In genomic region chr12:122501489-122501989, GRCh38 we compare ENCODE assay signal across 7 cellular contexts. TPM values are rescaled to one million over a fixed set of nuclear protein-coding genes. Genes with fewer than 3 reads are reported as not detected.
DNase-seq lines count a peak whose midpoint lies in the region; ATAC-seq and TF ChIP-seq lines count a peak whose summit lies in the region.

No MANE protein-coding gene starts in this region.

- no peaks in the 10 kb centered on the region for H3K9me2 ChIP-seq in GM23248 (ENCODE audit: insufficient read depth)

- TF ChIP-seq CTCF in RWPE1 (conservative IDR thresholded peaks at IDR 0.05; ENCODE audit: low read depth) = no peak
- no peak for TF ChIP-seq CTCF in fibroblast of lung (conservative IDR thresholded peaks at IDR 0.05 in 1 of 2, IDR thresholded peaks at IDR 0.05 in 1 of 2; ENCODE audit: low read depth in 1 of 2, low read length in 2 of 2)
- no peak for TF ChIP-seq CTCF in smooth muscle cell (IDR thresholded peaks at IDR 0.05; ENCODE audit: borderline replicate concordance, insufficient read depth, poor library complexity, severe bottlenecking)

- peak overlapping the region; percentile 88 for H3K4me3 ChIP-seq in GM23248
- peak overlapping the region in 2 of 4 experiments; percentile 61 to 92 for H3K4me3 ChIP-seq in fibroblast of lung (replicated peaks in 1 of 4; ENCODE audit: control extremely low read depth in 1 of 4, insufficient read depth in 1 of 4, low read depth in 3 of 4, low read length in 4 of 4)
- peak overlapping the region; percentile 79 for H3K4me3 ChIP-seq in smooth muscle cell

- no peaks in the 10 kb centered on the region for H4K20me1 ChIP-seq in GM23248 (ENCODE audit: insufficient read depth)
- no peaks in the 10 kb centered on the region for H4K20me1 ChIP-seq in fibroblast of lung (ENCODE audit: control insufficient read depth, extremely low read depth, insufficient read depth, low read length)
- H4K20me1 ChIP-seq in smooth muscle cell (ENCODE audit: low read depth) = peaks cover 52% of the 10 kb centered on the region

- WGBS in GM23248 (ENCODE audit: low coverage in 1 of 2, low lambda C conversion rate in 2 of 2, missing lambda C conversion rate in 2 of 2), 2 experiments = 72 to 80% methylated on average over 9 of the region's 9 CpGs
- WGBS in smooth muscle cell (ENCODE audit: low lambda C conversion rate) = 90% methylated on average over 9 of the region's 9 CpGs

- H3K4me2 ChIP-seq in GM23248 (ENCODE audit: unreplicated experiment) (peak overlapping the region; percentile 84), fibroblast of lung (ENCODE audit: extremely low read depth, insufficient read depth, low read length) (peak overlapping the region; percentile 71), smooth muscle cell (peak overlapping the region; percentile 92)

- POLR2A ChIA-PET in RWPE1 (lab: Yijun Ruan, JAX; ENCODE audit: low non-redundant PET) = interaction anchor here (1.1 kb wide), 1 partner anchor 25 kb away, joined by 3 read pairs; the partner anchor contains the start of genes KNTC1 and RSRC2

- intact Hi-C loops in sciatic nerve (cut with DNase I) = no loop called here

- H3K36me3 ChIP-seq in GM23248 (ENCODE audit: low read depth) = peaks cover 36% of the 10 kb centered on the region
- H3K36me3 ChIP-seq in fibroblast of lung (ENCODE audit: control insufficient read depth, insufficient read depth, low read length) = peaks cover 5% of the 10 kb centered on the region
- H3K36me3 ChIP-seq in smooth muscle cell (ENCODE audit: low read depth) = peaks cover 16% of the 10 kb centered on the region

- H3K9ac ChIP-seq in GM23248 = peak overlapping the region; percentile 97; the same call in 1 of the 2 replicates
- H3K9ac ChIP-seq in fibroblast of lung (ENCODE audit: insufficient read depth, low read length) = no peak overlapping the region
- H3K9ac ChIP-seq in smooth muscle cell (ENCODE audit: low read depth) = peak overlapping the region; percentile 32

- no peaks in the 10 kb centered on the region for H3K9me3 ChIP-seq in GM23248 (ENCODE audit: low read depth)
- no peaks in the 10 kb centered on the region for H3K9me3 ChIP-seq in fibroblast of lung (ENCODE audit: control insufficient read depth, insufficient read depth, low read depth, low read length)
- no peaks in the 10 kb centered on the region for H3K9me3 ChIP-seq in smooth muscle cell (replicated peaks; ENCODE audit: low read depth)

- DNase-seq in GM23248 (no peak), RWPE1 (ENCODE audit: low spot score) (no peak), fibroblast of lung (ENCODE audit: low read depth in 2 of 2) (no peak), smooth muscle cell (lab: John Stamatoyannopoulos, UW; ENCODE audit: unreplicated experiment) (no peak), NCI-H446 treated with DMSO at 0.1 percent for 48 hours (lab: John Stamatoyannopoulos, UW) (no peak), sciatic nerve (ENCODE audit: low spot score) (no peak)

- H2AFZ ChIP-seq in GM23248 (peak overlapping the region; percentile 69), fibroblast of lung (ENCODE audit: low read length) (no peak overlapping the region), smooth muscle cell (ENCODE audit: low read depth) (no peak overlapping the region)

- no peaks in the 10 kb centered on the region for H3K27me3 ChIP-seq in GM23248 (replicated peaks; ENCODE audit: insufficient read depth)
- H3K27me3 ChIP-seq in fibroblast of lung (ENCODE audit: control insufficient read depth, insufficient read depth, low read length) = no peaks in the 10 kb centered on the region
- no peaks in the 10 kb centered on the region for H3K27me3 ChIP-seq in smooth muscle cell (ENCODE audit: low read depth)

- H3K79me2 ChIP-seq in GM23248 (ENCODE audit: insufficient read depth) (peaks cover 44% of the 10 kb centered on the region), fibroblast of lung (ENCODE audit: control insufficient read depth, insufficient read depth, low read length) (peaks cover 30% of the 10 kb centered on the region), smooth muscle cell (ENCODE audit: low read depth) (peaks cover 37% of the 10 kb centered on the region)

- peak overlapping the region; percentile 96 for H3K27ac ChIP-seq in GM23248
- peak overlapping the region; percentile 99 for H3K27ac ChIP-seq in RWPE1
- peak overlapping the region; percentile 99 for H3K27ac ChIP-seq in fibroblast of lung (ENCODE audit: insufficient read depth, low read length)
- peak overlapping the region; percentile 98 for H3K27ac ChIP-seq in smooth muscle cell (ENCODE audit: low read depth)

- ATAC-seq in sciatic nerve (no peak), GM21528 (IDR thresholded peaks at IDR 0.05; ENCODE audit: low FRiP score, unreplicated experiment) (no peak)

- in situ Hi-C loops in GM23248 (cut with MboI) = no loop called here

- H3K4me1 ChIP-seq in GM23248 (ENCODE audit: insufficient read depth) (peaks cover 13% of the 10 kb centered on the region), fibroblast of lung (ENCODE audit: control insufficient read depth, extremely low read depth, insufficient read depth, low read length) (no peaks in the 10 kb centered on the region), smooth muscle cell (ENCODE audit: low read depth) (peaks cover 9% of the 10 kb centered on the region)

- CTCF ChIA-PET in RWPE1 (lab: Yijun Ruan, JAX) = no interaction called here

- H3F3A ChIP-seq in GM23248 (ENCODE audit: insufficient read depth) = peaks cover 63% of the 10 kb centered on the region
- H3F3A ChIP-seq in smooth muscle cell (ENCODE audit: low read depth) = peaks cover 54% of the 10 kb centered on the region

RNA-seq across cellular contexts. Expression of gene ZCCHC8, which starts 0.8 kb away (rescaled TPM):
- total RNA-seq in GM23248 (2014; rRNA removed; shearing (Covaris generic)) = 12.3 and 13.2 TPM in 2 replicates
- 13.6 and 14.3 TPM in 2 replicates for polyA plus RNA-seq in GM23248 (2016; fragmentation: Nextera tagmentation; extraction: Ambion mirVana)
- 20.5 and 23.8 TPM in 2 replicates for total RNA-seq in fibroblast of lung
- polyA plus RNA-seq in fibroblast of lung = 10.9 and 11.6 TPM in 2 replicates
- 6.8 and 7.7 TPM in 2 replicates for polyA plus RNA-seq in fibroblast of lung (2012)
- 2.9 and 3.0 TPM in 2 replicates for polyA minus RNA-seq in fibroblast of lung (ENCODE audit: low replicate concordance)
- total RNA-seq in smooth muscle cell = 19.5 and 20.6 TPM in 2 replicates
- 8.8 and 13.9 TPM in 2 replicates for polyA plus RNA-seq in smooth muscle cell
- total RNA-seq in sciatic nerve = 27.1 TPM

RNA-seq across cellular contexts. Expression of gene RSRC2, which starts 25.2 kb away (rescaled TPM):
- total RNA-seq in GM23248 (2014; rRNA removed; shearing (Covaris generic)) = 31.1 and 41.5 TPM in 2 replicates
- polyA plus RNA-seq in GM23248 (2016; fragmentation: Nextera tagmentation; extraction: Ambion mirVana) (45.8 and 51.7 TPM in 2 replicates), fibroblast of lung (41.8 and 56.6 TPM in 2 replicates), smooth muscle cell (60.9 and 65.9 TPM in 2 replicates)
- total RNA-seq in fibroblast of lung (37.5 and 49.0 TPM in 2 replicates), smooth muscle cell (108 and 118 TPM in 2 replicates), sciatic nerve (93.1 TPM)
- 42.8 and 54.3 TPM in 2 replicates for polyA plus RNA-seq in fibroblast of lung (2012)
- polyA minus RNA-seq in fibroblast of lung (ENCODE audit: low replicate concordance) = 2.6 and 3.7 TPM in 2 replicates

RNA-seq across cellular contexts. Expression of gene KNTC1, which starts 25.5 kb away (rescaled TPM):
- 15.5 and 20.2 TPM in 2 replicates for total RNA-seq in GM23248 (2014; rRNA removed; shearing (Covaris generic))
- polyA plus RNA-seq in GM23248 (2016; fragmentation: Nextera tagmentation; extraction: Ambion mirVana) (5.6 and 8.1 TPM in 2 replicates), fibroblast of lung (11.0 and 21.0 TPM in 2 replicates), smooth muscle cell (9.1 and 13.5 TPM in 2 replicates)
- total RNA-seq in fibroblast of lung (8.0 and 14.4 TPM in 2 replicates), smooth muscle cell (22.7 and 26.2 TPM in 2 replicates), sciatic nerve (11.3 TPM)
- polyA plus RNA-seq in fibroblast of lung (2012) = 4.8 and 10.3 TPM in 2 replicates
- 5.7 and 26.5 TPM in 2 replicates for polyA minus RNA-seq in fibroblast of lung (ENCODE audit: low replicate concordance)
